8 cellular contexts compared by ENCODE assay signal in the genomic region with DNA sequence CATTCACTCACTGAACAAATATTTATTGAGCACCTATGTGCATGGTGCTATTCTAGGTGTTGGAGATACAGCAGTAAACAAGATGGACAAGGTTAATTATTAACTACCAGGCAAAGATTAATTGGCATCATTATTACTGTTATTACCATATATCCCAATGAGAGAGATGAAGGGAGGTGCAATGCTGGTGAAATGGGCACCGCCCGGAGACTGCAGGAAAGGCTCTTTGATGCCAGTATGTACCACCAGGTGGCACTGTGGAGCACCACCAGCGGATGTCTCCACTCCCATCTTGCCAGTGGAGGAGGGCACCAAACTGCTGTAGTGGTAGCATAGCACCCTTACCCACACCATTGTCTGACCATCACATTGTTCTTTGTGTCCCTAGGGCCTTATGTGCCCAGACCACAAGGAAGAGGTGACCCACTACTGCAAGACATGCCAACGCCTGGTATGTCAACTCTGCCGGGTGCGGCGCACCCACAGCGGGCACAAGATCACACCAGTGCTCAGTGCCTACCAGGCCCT. TPM values are rescaled to one million over a fixed set of nuclear protein-coding genes. Genes with fewer than 3 reads are reported as not detected.
A peak's percentile ranks its signal among the peaks of the same experiment; 100 is the strongest.
DNase-seq lines count a peak whose midpoint lies in the region; ATAC-seq and TF ChIP-seq lines count a peak whose summit lies in the region.

No MANE protein-coding gene starts in this region.

- H3F3A ChIP-seq in GM23338 (replicated peaks; ENCODE audit: low read depth) = peaks cover 21% of the 10 kb centered on the region

- H3K27me3 Mint-ChIP-seq in GM23338 (ENCODE audit: insufficient read depth, low read depth, poor library complexity) = peaks cover 18% of the 10 kb centered on the region

- H3K9me3 Mint-ChIP-seq in GM23338 = peaks cover 4% of the 10 kb centered on the region

- peaks cover 13% of the 10 kb centered on the region for H3K79me2 ChIP-seq in GM23338 (replicated peaks; ENCODE audit: insufficient read depth)

- peaks cover 47% of the 10 kb centered on the region for H3K36me3 Mint-ChIP-seq in GM23338 (ENCODE audit: low read depth)

- DNase-seq in AG08396 (ENCODE audit: low spot score) = peak; percentile 95
- peak; percentile 80 for DNase-seq in GM23338 (ENCODE audit: low spot score)
- peak; percentile 57 for DNase-seq in NCI-H2227 treated with DMSO at 0.1 percent for 48 hours (lab: John Stamatoyannopoulos, UW)
- DNase-seq in T47D (ENCODE audit: low read depth in 1 of 2, low spot score in 1 of 2) = peak; percentile 91 to 96
- peak; percentile 92 for DNase-seq in inferior parietal cortex (ENCODE audit: extremely low spot score)
- DNase-seq in stimulated activated CD4-positive, alpha-beta T cell treated with anti-CD3 and anti-CD28 coated beads, Interleukin-1b, Interleukin-23, amount 100 ng/mL, for 1 hour (ENCODE audit: low read depth in 2 of 2) = peak; percentile 69 to 82

- H4K20me1 ChIP-seq in GM23338 (replicated peaks; ENCODE audit: insufficient read depth) = no peaks in the 10 kb centered on the region

- no peak overlapping the region for H3K4me3 ChIP-seq in GM23338

- in situ Hi-C loops in T47D (cut with HindIII; ENCODE audit: low pct_unique_long_range_greater_than_20kb, low sequenced_read_pairs) = no loop called here

- H3K27ac ChIP-seq in GM23338 (ENCODE audit: low read depth) (no peak overlapping the region), VCaP (peak overlapping the region; percentile 60)

- peaks cover 18% of the 10 kb centered on the region for H3K4me1 ChIP-seq in GM23338 (ENCODE audit: insufficient read depth)

- H3K4me3 Mint-ChIP-seq in GM23338 = peak overlapping the region; percentile 28

- peaks cover 20% of the 10 kb centered on the region; the same call in 1 of the 2 replicates for H3K36me3 ChIP-seq in GM23338 (ENCODE audit: insufficient read depth)

- no peaks in the 10 kb centered on the region for H3K9me2 ChIP-seq in GM23338 (ENCODE audit: insufficient read depth)

- no peak overlapping the region for H3K4me2 ChIP-seq in GM23338

- H3K27me3 ChIP-seq in GM23338 (ENCODE audit: insufficient read depth) = no peaks in the 10 kb centered on the region

- H3K4me1 Mint-ChIP-seq in GM23338 = peaks cover 25% of the 10 kb centered on the region

- ATAC-seq in GM23338 (peak; percentile 10), HG02571 (IDR thresholded peaks at IDR 0.05; ENCODE audit: unreplicated experiment) (no peak)

- no peak overlapping the region for H3K27ac Mint-ChIP-seq in GM23338

- TF ChIP-seq CTCF in GM23338 (conservative IDR thresholded peaks at IDR 0.05; ENCODE audit: low read depth in 2 of 2) = peak; percentile 77 to 91
- TF ChIP-seq CTCF in VCaP (conservative IDR thresholded peaks at IDR 0.05) = peak; percentile 94

- H2AFZ ChIP-seq in GM23338 = no peak overlapping the region

TF ChIP-seq in GM23338, 12 proteins besides CTCF, POLR2A, EP300 and RAD21:
- TF ChIP-seq EZH2phosphoT487 (IDR thresholded peaks at IDR 0.05; ENCODE audit: unreplicated experiment) = no peak

RNA-seq across cellular contexts. Expression of a gene that starts 3.0 kb away (rescaled TPM):
- 15.4 and 18.8 TPM in 2 replicates for total RNA-seq in GM23338 (2014; rRNA removed; shearing (Covaris generic))
- 7.4 and 8.1 TPM in 2 replicates for polyA plus RNA-seq in GM23338 (2016; fragmentation: Nextera tagmentation; extraction: Ambion mirVana)

RNA-seq across cellular contexts. Expression of a gene that starts 3.5 kb away (rescaled TPM):
- 101 and 106 TPM in 2 replicates for total RNA-seq in GM23338 (2014; rRNA removed; shearing (Covaris generic))
- 579 and 628 TPM in 2 replicates for polyA plus RNA-seq in GM23338 (2016; fragmentation: Nextera tagmentation; extraction: Ambion mirVana)

RNA-seq across cellular contexts. Expression of a gene that starts 31.1 kb away (rescaled TPM):
- 1.2 and 6.3 TPM in 2 replicates for total RNA-seq in GM23338 (2014; rRNA removed; shearing (Covaris generic))
- 4.3 and 5.0 TPM in 2 replicates for polyA plus RNA-seq in GM23338 (2016; fragmentation: Nextera tagmentation; extraction: Ambion mirVana)

RNA-seq across cellular contexts. Expression of a gene that starts 31.9 kb away (rescaled TPM):
- 66.7 and 77.7 TPM in 2 replicates for total RNA-seq in GM23338 (2014; rRNA removed; shearing (Covaris generic))
- polyA plus RNA-seq in GM23338 (2016; fragmentation: Nextera tagmentation; extraction: Ambion mirVana) = 106 and 109 TPM in 2 replicates

RNA-seq across cellular contexts. Expression of a gene that starts 36.3 kb away (rescaled TPM):
- 13.6 and 19.2 TPM in 2 replicates for total RNA-seq in GM23338 (2014; rRNA removed; shearing (Covaris generic))
- polyA plus RNA-seq in GM23338 (2016; fragmentation: Nextera tagmentation; extraction: Ambion mirVana) = 71.4 and 76.5 TPM in 2 replicates
